ENCODE assay signal across 8 cellular contexts in the genomic region with DNA sequence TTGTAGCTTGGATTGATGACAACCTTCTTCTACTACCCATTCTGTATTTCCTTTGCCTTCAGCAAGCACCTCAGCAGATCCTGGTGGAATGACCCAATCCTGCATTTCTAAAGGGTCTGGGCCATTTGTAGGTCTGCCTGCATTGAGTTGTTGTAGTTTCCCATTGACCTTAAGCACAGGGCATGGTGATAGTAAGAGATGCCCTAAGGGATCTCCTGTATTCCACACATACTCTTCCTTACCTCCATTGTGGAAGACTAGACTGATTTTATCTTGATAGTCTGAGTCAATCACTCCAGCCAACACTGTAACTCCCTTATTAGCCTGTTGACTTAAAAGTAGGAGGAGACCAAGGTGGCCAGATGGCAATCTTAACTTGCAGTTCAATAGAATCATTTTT.
"Had no signal": no experiment of that assay in that cellular context is flagged by ENCODE, and none has a peak within 500 bp of the region (broad histone marks: within the 10 kb centered on the region; RNA-seq: fewer than 3 reads in every experiment).

No MANE protein-coding gene starts in this region.

- H3K36me3 ChIP-seq: HAP-1 had no signal

- DNase-seq: GM23248, GOT3, H7, H9, HCEC 1CT, HFFc6 had no signal

- H2AFZ ChIP-seq: GM23248, GM23338 had no signal

- H3K4me3 ChIP-seq: GM23248, GM23338, HAP-1 had no signal

- H3K9ac ChIP-seq: GM23248 had no signal

- H3K27ac ChIP-seq: GM23248 had no signal

- H3K9me3 ChIP-seq: HAP-1 had no signal

- H3K4me2 ChIP-seq: GM23338 had no signal

- H3K4me1 ChIP-seq: HAP-1 had no signal
